1 cellular context compared by ENCODE assay signal in genomic region chr15:29695486-29696167, GRCh38.
TF ChIP-seq lines count a peak whose summit lies in the region.

No MANE protein-coding gene starts in this region.

TF ChIP-seq in K562, 482 proteins besides CTCF, POLR2A, EP300 and RAD21 (continued from another document):
- TF ChIP-seq NFYB (IDR thresholded peaks at IDR 0.05; ENCODE audit: extremely low read depth, insufficient read length) (no peak), FOXK2 (conservative IDR thresholded peaks at IDR 0.05 in 1 of 2, IDR thresholded peaks at IDR 0.05 in 1 of 2; ENCODE audit: low read depth in 2 of 2) (0 out of 4 replicates have a peak, but pooled peaks of 1 of the 2 experiments have one; percentile 38), CBFA2T2 (conservative IDR thresholded peaks at IDR 0.05) (no peak), GATAD2B (IDR thresholded peaks at IDR 0.05; ENCODE audit: borderline replicate concordance) (no peak), STAG1 (CRISPR knock-in tag; IDR thresholded peaks at IDR 0.05; ENCODE audit: borderline replicate concordance) (no peak), ZNF518B (CRISPR knock-in tag; IDR thresholded peaks at IDR 0.05) (no peak), NCOA4 (IDR thresholded peaks at IDR 0.05; ENCODE audit: partially characterized antibody) (no peak), SMC3 (conservative IDR thresholded peaks at IDR 0.05; ENCODE audit: insufficient read depth, low read depth, low read length) (peak; percentile 46), TBL1XR1 (IDR thresholded peaks at IDR 0.05; ENCODE audit: low read length in 2 of 2) (no peak), ZNF395 (CRISPR knock-in tag; IDR thresholded peaks at IDR 0.05) (no peak)
